ENCODE assay signal across 8 cellular contexts in the genomic region with DNA sequence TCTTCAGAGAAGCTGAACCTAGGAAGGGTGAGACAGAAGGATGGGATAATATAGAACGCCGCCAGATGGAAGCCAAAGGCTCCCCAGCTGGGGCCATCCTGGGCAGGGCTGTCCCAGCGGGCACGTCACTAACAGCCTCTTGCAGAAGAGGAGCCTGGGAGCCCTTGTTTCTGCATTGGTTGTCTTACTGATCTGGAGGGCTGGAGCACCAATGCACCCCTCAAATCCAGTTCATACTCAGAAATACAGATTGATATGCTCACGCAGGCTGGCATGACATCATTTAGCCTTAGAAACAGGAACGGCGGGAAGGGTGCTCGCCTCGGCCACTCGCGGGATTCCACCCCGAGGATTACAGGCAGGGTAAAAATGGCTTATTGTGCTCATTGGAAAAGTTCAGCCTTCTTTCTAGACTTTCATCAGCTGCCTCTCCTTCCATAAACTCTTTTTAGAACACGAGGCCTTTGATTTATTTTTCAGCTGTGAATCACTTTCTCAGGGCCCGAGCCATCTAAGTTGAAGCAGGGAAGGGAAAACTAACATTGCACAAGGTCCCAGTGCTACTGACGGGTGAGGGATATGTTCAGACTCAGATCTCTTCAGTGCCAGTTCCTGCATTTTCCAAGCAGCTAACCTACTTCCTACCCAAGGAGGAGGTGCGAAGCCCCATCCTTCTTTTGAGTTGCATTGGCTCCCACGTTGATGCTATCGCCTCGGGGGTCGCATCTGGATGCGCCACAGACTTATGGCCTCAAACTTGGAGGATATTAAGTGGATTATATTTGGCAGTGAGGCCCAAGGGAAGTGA.
A peak's percentile ranks its signal among the peaks of the same experiment; 100 is the strongest.
DNase-seq lines count a peak whose midpoint lies in the region; ATAC-seq and TF ChIP-seq lines count a peak whose summit lies in the region.

No MANE protein-coding gene starts in this region.

- H3K27ac Mint-ChIP-seq in naive thymus-derived CD8-positive, alpha-beta T cell, result peak overlapping the region; percentile 91 to 99 (median 95)
- H3K27ac Mint-ChIP-seq in WTC11, result no peak overlapping the region

- peaks cover 29 to 85% (median 78%) of the 10 kb centered on the region in 4 donors for H3K4me1 Mint-ChIP-seq in naive thymus-derived CD8-positive, alpha-beta T cell
- H3K4me1 Mint-ChIP-seq in WTC11, result peaks cover 50% of the 10 kb centered on the region

- peak overlapping the region; percentile 85 to 88 for H3K27ac ChIP-seq in coronary artery

- H3K36me3 Mint-ChIP-seq in naive thymus-derived CD8-positive, alpha-beta T cell, result no peaks in the 10 kb centered on the region
- peaks cover under 1% of the 10 kb centered on the region; the same call in 1 of the 2 replicates for H3K36me3 Mint-ChIP-seq in WTC11

- no peak for ATAC-seq in naive thymus-derived CD8-positive, alpha-beta T cell
- ATAC-seq in WTC11 (no peak; the same call in 1 of the 2 replicates), HG03432 (IDR thresholded peaks at IDR 0.05; ENCODE audit: unreplicated experiment) (no peak)

- DNase-seq in Ammon's horn (ENCODE audit: low spot score) (peak; percentile 40), NCI-H446 (lab: John Stamatoyannopoulos, UW) (peak; percentile 42 to 77), coronary artery (ENCODE audit: low spot score) (no peak), WTC11 (ENCODE audit: low spot score) (no peak), inferior parietal cortex (ENCODE audit: extremely low spot score) (no peak), SIG-M5 treated with dmso at 0.1 percent for 504 hours (lab: John Stamatoyannopoulos, UW; ENCODE audit: unreplicated experiment) (no peak)
- no peak for DNase-seq in naive thymus-derived CD8-positive, alpha-beta T cell

- POLR2A ChIA-PET in naive thymus-derived CD8-positive, alpha-beta T cell (lab: Charles Lee), result interaction anchor here (0.5 to 1.0 kb wide), 4 partner anchors 192 to 568 kb away, joined by 3 to 5 read pairs (median 3); partner anchors contain the start of gene MYLIP
- POLR2A ChIA-PET in WTC11 (lab: Charles Lee), result no interaction called here

- H3K4me3 Mint-ChIP-seq in naive thymus-derived CD8-positive, alpha-beta T cell, result peak overlapping the region; percentile 56 to 86 (median 80)
- no peak overlapping the region for H3K4me3 Mint-ChIP-seq in WTC11

- H3K27me3 Mint-ChIP-seq in naive thymus-derived CD8-positive, alpha-beta T cell, result no peaks in the 10 kb centered on the region
- H3K27me3 Mint-ChIP-seq in WTC11 (ENCODE audit: low read depth), result no peaks in the 10 kb centered on the region

- TF ChIP-seq CTCF in coronary artery (IDR thresholded peaks at IDR 0.05) (no peak), WTC11 (IDR thresholded peaks at IDR 0.05) (no peak)

- no peaks in the 10 kb centered on the region for H3K9me3 Mint-ChIP-seq in naive thymus-derived CD8-positive, alpha-beta T cell
- peaks cover 3% of the 10 kb centered on the region for H3K9me3 Mint-ChIP-seq in WTC11

- CTCF ChIA-PET in WTC11 (lab: Charles Lee), result interaction anchor here (0.6 to 2.1 kb wide), 3 partner anchors 12 to 418 kb away, joined by 3 to 7 read pairs (median 5); no protein-coding TSS in a partner anchor

- H3K4me3 ChIP-seq in coronary artery, result peak overlapping the region; percentile 47

TF ChIP-seq in WTC11, 78 proteins besides CTCF, POLR2A, EP300 and RAD21:
- TF ChIP-seq, protein P1, sequence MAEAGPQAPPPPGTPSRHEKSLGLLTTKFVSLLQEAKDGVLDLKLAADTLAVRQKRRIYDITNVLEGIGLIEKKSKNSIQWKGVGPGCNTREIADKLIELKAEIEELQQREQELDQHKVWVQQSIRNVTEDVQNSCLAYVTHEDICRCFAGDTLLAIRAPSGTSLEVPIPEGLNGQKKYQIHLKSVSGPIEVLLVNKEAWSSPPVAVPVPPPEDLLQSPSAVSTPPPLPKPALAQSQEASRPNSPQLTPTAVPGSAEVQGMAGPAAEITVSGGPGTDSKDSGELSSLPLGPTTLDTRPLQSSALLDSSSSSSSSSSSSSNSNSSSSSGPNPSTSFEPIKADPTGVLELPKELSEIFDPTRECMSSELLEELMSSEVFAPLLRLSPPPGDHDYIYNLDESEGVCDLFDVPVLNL (CRISPR knock-in tag; IDR thresholded peaks at IDR 0.05; ENCODE audit: borderline replicate concordance, low read depth), result no peak
- no peak for TF ChIP-seq NFATC4 (CRISPR knock-in tag; IDR thresholded peaks at IDR 0.05)
- TF ChIP-seq RORB (CRISPR knock-in tag; IDR thresholded peaks at IDR 0.05), result no peak
- TF ChIP-seq ZNF671 (CRISPR knock-in tag; IDR thresholded peaks at IDR 0.05), result no peak
- no peak for TF ChIP-seq FOXJ3 (CRISPR knock-in tag; IDR thresholded peaks at IDR 0.05; ENCODE audit: borderline replicate concordance)

Comparison
In these comparisons a context has a peak if more than half of its experiments do, and no peak if none do; other contexts are left out.
1. DNase-seq: peak in Ammon's horn (single experiment) and NCI-H446 (2 of 2); none in coronary artery (single experiment), naive thymus-derived CD8-positive, alpha-beta T cell (0 of 10), WTC11 (single experiment), inferior parietal cortex (single experiment) and SIG-M5 treated with dmso at 0.1 percent for 504 hours (single experiment).